ENCODE assay signal across 8 cellular contexts in the genomic region with DNA sequence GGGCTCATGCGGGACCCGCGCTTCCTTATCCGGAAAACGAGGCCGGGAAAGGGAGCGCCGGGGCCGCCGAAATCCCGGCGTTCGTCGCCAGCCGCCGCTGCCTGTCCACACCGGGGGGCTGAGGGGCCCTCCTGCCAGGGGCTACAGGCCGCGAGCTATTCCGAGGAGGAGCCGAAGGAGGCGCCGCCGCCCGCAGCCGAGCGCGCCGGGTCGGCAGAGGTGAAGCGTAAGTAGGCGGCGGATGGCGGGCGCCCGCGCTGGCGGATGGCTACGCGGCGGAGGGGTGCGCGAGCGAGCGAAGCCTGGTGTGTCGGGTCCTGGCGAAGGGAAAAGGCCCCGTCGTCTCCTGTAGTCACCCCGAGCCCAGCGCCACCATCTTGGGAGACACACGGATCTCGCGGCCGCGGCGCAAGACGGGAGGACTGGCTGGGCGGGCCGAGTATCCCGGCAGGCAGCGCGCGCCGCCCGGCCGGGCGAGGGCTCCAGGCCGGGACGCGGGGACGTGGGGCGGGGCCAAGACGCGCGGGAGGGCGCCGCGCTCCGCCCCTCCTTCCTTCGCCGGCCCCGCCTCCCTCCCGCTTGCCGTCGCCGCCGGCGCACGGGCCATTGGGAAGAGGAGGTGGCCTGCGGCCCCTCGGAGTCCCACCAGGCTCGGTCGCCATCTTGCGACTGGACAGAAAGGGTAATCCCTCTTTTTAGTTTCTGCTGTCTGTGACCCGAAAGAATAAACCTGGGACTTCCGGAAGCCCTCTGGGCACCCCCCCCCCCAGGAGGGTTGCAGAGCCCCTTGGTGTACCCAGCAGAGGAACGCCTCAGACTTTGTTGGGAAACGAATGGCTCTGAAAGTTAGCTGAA. TPM values are rescaled to one million over a fixed set of nuclear protein-coding genes. Genes with fewer than 3 reads are reported as not detected.
DNase-seq lines count a peak whose midpoint lies in the region; ATAC-seq and TF ChIP-seq lines count a peak whose summit lies in the region.

A gene (minus strand): TSS at position 424 of the 855 bp plus-strand sequence. CDS start 29,917 bp downstream, outside the sequence.

- H3K9me3 ChIP-seq in Panc1 (ENCODE audit: control insufficient read depth, insufficient read depth, low read depth, low read length) (peaks cover 9% of the 10 kb centered on the region; the same call in 1 of the 2 replicates), esophagus muscularis mucosa (no peaks in the 10 kb centered on the region), muscle layer of duodenum (ENCODE audit: control insufficient read depth in 1 of 2, low read length in 2 of 2) (no peaks in the 10 kb centered on the region)

- H3K27ac ChIP-seq in Panc1 (ENCODE audit: low read length) (peak within 1 kb of the TSS; percentile 94), esophagus muscularis mucosa (replicated peaks in 1 of 4) (peak within 1 kb of the TSS; percentile 96 to 100 (median 98)), muscle layer of duodenum (ENCODE audit: low read length) (peak within 1 kb of the TSS; percentile 85)

- CTCF ChIA-PET in Panc1 (lab: Charles Lee), result interaction anchor here (0.6 to 0.7 kb wide), 2 partner anchors 79 to 1426 kb away, joined by 4 to 9 read pairs; no protein-coding TSS in a partner anchor

- peaks cover 32% of the 10 kb centered on the region for H3K4me1 Mint-ChIP-seq in activated T-cell treated with anti-CD3 and anti-CD28 coated beads, Interleukin-2, amount 50 U/mL, for 72 hours (ENCODE audit: low read depth)

- H3K36me3 ChIP-seq in Panc1 (ENCODE audit: control insufficient read depth, insufficient read depth, low read length) (no peaks in the 10 kb centered on the region; the same call in 1 of the 2 replicates), esophagus muscularis mucosa (no peaks in the 10 kb centered on the region), muscle layer of duodenum (ENCODE audit: control insufficient read depth in 1 of 2, insufficient read depth in 2 of 2, low read length in 2 of 2) (peaks cover 0 to 4% of the 10 kb centered on the region in 2 donors)

- no peaks in the 10 kb centered on the region for H3K9me3 Mint-ChIP-seq in activated T-cell treated with anti-CD3 and anti-CD28 coated beads, Interleukin-2, amount 50 U/mL, for 72 hours

- H3K36me3 Mint-ChIP-seq in activated T-cell treated with anti-CD3 and anti-CD28 coated beads, Interleukin-2, amount 50 U/mL, for 72 hours (ENCODE audit: insufficient read depth in 2 of 2), result peaks cover 4 to 8% of the 10 kb centered on the region in 2 donors

- POLR2A ChIA-PET in Panc1 (lab: Charles Lee), result interaction anchor here (0.7 kb wide), 1 partner anchor 14 kb away, joined by 3 read pairs; no protein-coding TSS in a partner anchor

- no TSS peak for BruUV-seq in Panc1 (replicated peaks; lab: Mats Ljungman, UMichigan)

- intact Hi-C loops in Panc1 (cut with micrococcal nuclease; ENCODE audit: unreplicated experiment) (no loop called here), esophagus muscularis mucosa (cut with DNase I) (loop anchor here (5.0 kb wide), 1 partner anchor 92 kb away; no protein-coding TSS in a partner anchor)

- H3K4me3 ChIP-seq in Panc1 (ENCODE audit: low read depth in 2 of 2, low read length in 2 of 2) (peak within 1 kb of the TSS; percentile 91 to 95), esophagus muscularis mucosa (peak within 1 kb of the TSS; percentile 83 to 99 (median 87)), muscle layer of duodenum (ENCODE audit: low read depth in 1 of 2, low read length in 2 of 2) (peak within 1 kb of the TSS; percentile 79 to 92)

- no peak for TF ChIP-seq POLR2A in esophagus muscularis mucosa (IDR thresholded peaks at IDR 0.05; ENCODE audit: low read depth)

- H3K4me3 Mint-ChIP-seq in activated T-cell treated with anti-CD3 and anti-CD28 coated beads, Interleukin-2, amount 50 U/mL, for 72 hours, result peak within 1 kb of the TSS; percentile 90 to 94

- TF ChIP-seq EP300 in esophagus muscularis mucosa (IDR thresholded peaks at IDR 0.05), result no peak

- H3K4me1 ChIP-seq in Panc1 (ENCODE audit: control insufficient read depth, insufficient read depth, low read length) (peaks cover 4% of the 10 kb centered on the region), esophagus muscularis mucosa (peaks cover 18 to 49% (median 46%) of the 10 kb centered on the region in 4 donors), muscle layer of duodenum (ENCODE audit: control insufficient read depth in 1 of 2, insufficient read depth in 2 of 2, low read length in 2 of 2) (peaks cover 0 to 31% of the 10 kb centered on the region in 2 donors)

- H3K27me3 Mint-ChIP-seq in activated T-cell treated with anti-CD3 and anti-CD28 coated beads, Interleukin-2, amount 50 U/mL, for 72 hours (ENCODE audit: low read depth), result no peaks in the 10 kb centered on the region

- peak; percentile 62 for DNase-seq in DMS79 treated with DMSO at 0.1 percent for 48 hours (lab: John Stamatoyannopoulos, UW)
- peak; percentile 90 for DNase-seq in KBM-7
- peak; percentile 30 for DNase-seq in Panc1 (ENCODE audit: low read depth, low spot score)
- peak; percentile 91 to 95 for DNase-seq in activated T-cell treated with anti-CD3 and anti-CD28 coated beads, Interleukin-2, amount 50 U/mL, for 72 hours
- peak; percentile 92 for DNase-seq in esophagus muscularis mucosa (ENCODE audit: extremely low spot score)
- DNase-seq in stimulated activated CD8-positive, alpha-beta memory T cell treated with anti-CD3 and anti-CD28 coated beads, Interleukin-7, amount 100 ng/mL, for 24 hours (ENCODE audit: low read depth), result peak; percentile 69

- peak; percentile 48 for TF ChIP-seq CTCF in Panc1 (IDR thresholded peaks at IDR 0.05)
- peak; percentile 29 to 63 (median 60) for TF ChIP-seq CTCF in esophagus muscularis mucosa (IDR thresholded peaks at IDR 0.05)

- WGBS in esophagus muscularis mucosa, result under 1% methylated on average over 31 of the region's 99 CpGs

- H3K27me3 ChIP-seq in Panc1 (ENCODE audit: control insufficient read depth, insufficient read depth, low read length) (no peaks in the 10 kb centered on the region), esophagus muscularis mucosa (no peaks in the 10 kb centered on the region), muscle layer of duodenum (ENCODE audit: low read depth, low read length) (no peaks in the 10 kb centered on the region)

- H3K27ac Mint-ChIP-seq in activated T-cell treated with anti-CD3 and anti-CD28 coated beads, Interleukin-2, amount 50 U/mL, for 72 hours, result peak within 1 kb of the TSS; percentile 95

- ATAC-seq in GM21723 (IDR thresholded peaks at IDR 0.05; ENCODE audit: unreplicated experiment) (peak; percentile 86), Panc1 (peak; percentile 98)
- peak; percentile 93 for ATAC-seq in activated T-cell treated with anti-CD3 and anti-CD28 coated beads, Interleukin-2, amount 50 U/mL, for 72 hours (replicated peaks in 1 of 2)

- in situ Hi-C loops in KBM-7 (cut with MboI; ENCODE audit: low pct_unique_long_range_greater_than_20kb, low sequenced_read_pairs) (no loop called here), Panc1 (cut with HindIII; ENCODE audit: low pct_unique_long_range_greater_than_20kb, low sequenced_read_pairs) (no loop called here)

RNA-seq across cellular contexts. Expression of the gene that starts here (rescaled TPM):
- total RNA-seq in Panc1 (2021; ENCODE audit: unreplicated experiment) (102 TPM), esophagus muscularis mucosa (10 to 100 TPM; 73.9 to 97.6 (median 80.1) TPM)
- polyA plus RNA-seq in Panc1 (2012; ENCODE audit: insufficient read length), result 37.9 TPM
- 100 to 1,000 TPM; 107 to 121 TPM for total RNA-seq in activated T-cell treated with anti-CD3 and anti-CD28 coated beads, Interleukin-2, amount 50 U/mL, for 72 hours

Comparison
In these comparisons a context has a peak if more than half of its experiments do, and no peak if none do; other contexts are left out.
1. Peak in every context shown above with its lines: DNase-seq, ATAC-seq, H3K4me3 ChIP-seq and H3K27ac ChIP-seq.
2. DNase-seq: peak in every context shown above with its lines; median percentile 93 in activated T-cell treated with anti-CD3 and anti-CD28 coated beads, Interleukin-2, amount 50 U/mL, for 72 hours; 92 in esophagus muscularis mucosa; 90 in KBM-7; 69 in stimulated activated CD8-positive, alpha-beta memory T cell treated with anti-CD3 and anti-CD28 coated beads, Interleukin-7, amount 100 ng/mL, for 24 hours; 62 in DMS79 treated with DMSO at 0.1 percent for 48 hours; 30 in Panc1.